11 cellular contexts compared by ENCODE assay signal in genomic region chr5:149455889-149456409, GRCh38.
DNase-seq lines count a peak whose midpoint lies in the region; ATAC-seq and TF ChIP-seq lines count a peak whose summit lies in the region.
"Had no signal": no experiment of that assay in that cellular context is flagged by ENCODE, and none has a peak within 500 bp of the region (broad histone marks: within the 10 kb centered on the region; RNA-seq: fewer than 3 reads in every experiment).

No MANE protein-coding gene starts in this region.

- in situ Hi-C loops in gastrocnemius medialis (cut with MboI; ENCODE audit: low sequenced_read_pairs in 4 of 4): loop anchor here in 1 of 4 donors (5.0 kb wide), 1 partner anchor 96 kb away; the partner anchor contains the start of gene CSNK1A1

- H3K36me3 ChIP-seq in gastrocnemius medialis: no peaks in the 10 kb centered on the region

- ATAC-seq in T-helper 17 cell: no peak
- peak; percentile 89 to 91 for ATAC-seq in gastrocnemius medialis
- ATAC-seq in GM19324 (IDR thresholded peaks at IDR 0.05; ENCODE audit: low FRiP score, unreplicated experiment): no peak
- no peak for ATAC-seq in GM18517 (IDR thresholded peaks at IDR 0.05; ENCODE audit: unreplicated experiment)
- ATAC-seq in GM21619 (IDR thresholded peaks at IDR 0.05; ENCODE audit: unreplicated experiment): no peak
- ATAC-seq: activated CD4-positive, CD25-positive, alpha-beta regulatory T cell treated with anti-CD3 and anti-CD28 coated beads, Interleukin-2, amount 50 U/mL, for 24 hours had no signal

- DNase-seq in GM04503 (ENCODE audit: low read depth): peak; percentile 66
- DNase-seq in T-helper 17 cell: no peak
- peak; percentile 57 to 81 for DNase-seq in foreskin fibroblast
- DNase-seq in gastrocnemius medialis: peak; percentile 93 to 98
- no peak for DNase-seq in iPS-NIHi7 (ENCODE audit: extremely low spot score)
- DNase-seq: NCI-H187 treated with DMSO at 0.1 percent for 48 hours had no signal

- no peak overlapping the region for H3K4me3 Mint-ChIP-seq in T-helper 17 cell

- H3K4me3 ChIP-seq in foreskin fibroblast (ENCODE audit: low read depth in 1 of 2, low read length in 2 of 2) (no peak overlapping the region), gastrocnemius medialis (no peak overlapping the region)

- H3K36me3 Mint-ChIP-seq in T-helper 17 cell (ENCODE audit: low read depth): peaks cover 3% of the 10 kb centered on the region

- TF ChIP-seq CTCF in foreskin fibroblast (IDR thresholded peaks at IDR 0.05; ENCODE audit: low read depth, low read length) (no peak), gastrocnemius medialis (IDR thresholded peaks at IDR 0.05 in 4 of 5, conservative IDR thresholded peaks at IDR 0.05 in 1 of 5) (no peak)

- peaks cover 38 to 58% of the 10 kb centered on the region in 2 donors for H3K4me1 ChIP-seq in gastrocnemius medialis

- H3K27me3 Mint-ChIP-seq in T-helper 17 cell: no peaks in the 10 kb centered on the region

- peak overlapping the region; percentile 73 for H3K27ac Mint-ChIP-seq in T-helper 17 cell

- peaks cover 4% of the 10 kb centered on the region for H3K4me1 Mint-ChIP-seq in T-helper 17 cell

- TF ChIP-seq POLR2A in gastrocnemius medialis (IDR thresholded peaks at IDR 0.05): peak; percentile 26 to 64

- no peaks in the 10 kb centered on the region for H3K27me3 ChIP-seq in gastrocnemius medialis

- H3K9me3 ChIP-seq in T-helper 17 cell (ENCODE audit: control insufficient read depth, low read length, poor library complexity, severe bottlenecking) (no peaks in the 10 kb centered on the region), gastrocnemius medialis (no peaks in the 10 kb centered on the region)

- peak overlapping the region; percentile 85 to 98 (median 96) for H3K27ac ChIP-seq in gastrocnemius medialis
- H3K27ac ChIP-seq: epithelial cell of prostate had no signal

- intact Hi-C loops in gastrocnemius medialis (cut with DNase I; ENCODE audit: low total_unique reads): loop anchor here (2.0 to 10.0 kb wide), 2 partner anchors 29 to 301 kb away; no protein-coding TSS in a partner anchor

Comparison
In these comparisons a context has a peak if more than half of its experiments do, and no peak if none do; other contexts are left out.
1. DNase-seq: peak in GM04503 (single experiment), foreskin fibroblast (2 of 2) and gastrocnemius medialis (2 of 2); none in T-helper 17 cell (0 of 3) and iPS-NIHi7 (single experiment).
2. ATAC-seq: peak in gastrocnemius medialis (2 of 2); none in T-helper 17 cell (single experiment), GM19324 (single experiment), GM18517 (single experiment) and GM21619 (single experiment).